In genomic region chr9:92341578-92341977, GRCh38 we compare ENCODE assay signal across 2 cellular contexts.
A peak's percentile ranks its signal among the peaks of the same experiment; 100 is the strongest.
TF ChIP-seq lines count a peak whose summit lies in the region.

No MANE protein-coding gene starts in this region.

TF ChIP-seq in SK-N-SH, 30 proteins besides CTCF, POLR2A, EP300 and RAD21:
- TF ChIP-seq FOXJ3 (CRISPR knock-in tag; IDR thresholded peaks at IDR 0.05) (0 out of 2 replicates have a peak, but pooled peaks have one; percentile 36), MXI1 (IDR thresholded peaks at IDR 0.05; ENCODE audit: low read depth, low read length) (0 out of 2 replicates have a peak, but pooled peaks have one; percentile 62), RXRA (IDR thresholded peaks at IDR 0.05; ENCODE audit: borderline replicate concordance, low read depth) (no peak), GATA2 (CRISPR knock-in tag; IDR thresholded peaks at IDR 0.05) (peak; percentile 75), CHD2 (IDR thresholded peaks at IDR 0.05; ENCODE audit: low read length, partially characterized antibody) (peak; percentile 36), SMC3 (IDR thresholded peaks at IDR 0.05; ENCODE audit: low read depth, low read length) (no peak), RCOR1 (IDR thresholded peaks at IDR 0.05; ENCODE audit: low read length) (peak; percentile 62), POLR2AphosphoS5 (IDR thresholded peaks at IDR 0.05; ENCODE audit: low read depth, low read length) (no peak)

TF ChIP-seq in HepG2, 621 proteins besides CTCF, POLR2A, EP300 and RAD21:
- TF ChIP-seq MAZ (IDR thresholded peaks at IDR 0.05; ENCODE audit: borderline replicate concordance, low read depth, low read length) (no peak), MAZ (CRISPR knock-in tag; IDR thresholded peaks at IDR 0.05; ENCODE audit: low read depth) (no peak), ZNF879 (CRISPR knock-in tag; IDR thresholded peaks at IDR 0.05) (no peak), ZSCAN25 (CRISPR knock-in tag; IDR thresholded peaks at IDR 0.05) (no peak), ZNF839 (CRISPR knock-in tag; IDR thresholded peaks at IDR 0.05; ENCODE audit: borderline replicate concordance) (no peak), MBNL3 (CRISPR knock-in tag; conservative IDR thresholded peaks at IDR 0.05) (no peak), MTF2 (CRISPR knock-in tag; IDR thresholded peaks at IDR 0.05; ENCODE audit: borderline replicate concordance) (no peak), GFI1 (CRISPR knock-in tag; IDR thresholded peaks at IDR 0.05; ENCODE audit: borderline replicate concordance) (no peak), ZNF616 (CRISPR knock-in tag; IDR thresholded peaks at IDR 0.05; ENCODE audit: low read depth) (no peak), REPIN1 (CRISPR knock-in tag; IDR thresholded peaks at IDR 0.05; ENCODE audit: borderline replicate concordance, low read depth) (no peak), ZNF761 (CRISPR knock-in tag; conservative IDR thresholded peaks at IDR 0.05) (no peak)
